9 cellular contexts compared by ENCODE assay signal in the genomic region with DNA sequence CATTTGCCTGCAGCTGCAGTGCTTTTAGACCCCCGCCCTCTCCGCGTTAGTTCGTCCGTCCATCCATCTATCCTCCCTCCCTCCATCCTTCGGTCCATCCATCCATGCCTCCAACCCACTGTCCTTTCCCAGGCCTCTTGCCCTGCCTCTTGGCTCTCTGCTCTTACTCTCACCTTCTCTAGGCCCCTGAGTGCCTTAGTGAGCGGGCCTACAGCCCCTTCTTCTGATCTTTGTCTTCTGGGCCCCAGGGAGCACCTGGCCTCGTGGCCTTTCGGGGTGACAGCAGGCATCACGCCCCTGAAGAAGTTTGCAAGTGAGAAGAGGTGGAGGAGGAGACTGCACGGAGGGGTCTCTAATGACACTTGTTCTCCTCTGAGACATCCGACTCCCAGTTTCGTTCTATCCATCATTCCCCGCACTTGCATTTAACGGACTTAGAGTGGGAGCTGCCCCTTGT. TPM values are rescaled to one million over a fixed set of nuclear protein-coding genes. Genes with fewer than 3 reads are reported as not detected.
A peak's percentile ranks its signal among the peaks of the same experiment; 100 is the strongest.
DNase-seq lines count a peak whose midpoint lies in the region; ATAC-seq, FAIRE-seq and TF ChIP-seq lines count a peak whose summit lies in the region.
"Had no signal": no experiment of that assay in that cellular context is flagged by ENCODE, and none has a peak within 500 bp of the region (broad histone marks: within the 10 kb centered on the region; RNA-seq: fewer than 3 reads in every experiment).

No MANE protein-coding gene starts in this region.

- no peaks in the 10 kb centered on the region for H3K27me3 ChIP-seq in suprapubic skin

- no peak for TF ChIP-seq CTCF in suprapubic skin (IDR thresholded peaks at IDR 0.05)

- peak overlapping the region; percentile 65 for H3K4me3 ChIP-seq in iPS-18c (ENCODE audit: insufficient read depth, low read depth, low read length)
- H3K4me3 ChIP-seq in suprapubic skin, result peak overlapping the region; percentile 77

- POLR2A ChIA-PET in activated CD4-positive, alpha-beta T cell treated with anti-CD3 and anti-CD28 coated beads for 36 hours (lab: Charles Lee), result interaction anchor here (1.4 to 1.7 kb wide), 2 partner anchors 9 to 59 kb away, joined by 4 to 8 read pairs; a partner anchor contains a TSS

- intact Hi-C loops in activated CD4-positive, alpha-beta T cell treated with anti-CD3 and anti-CD28 coated beads for 36 hours (cut with DNase I, micrococcal nuclease), result loop anchor here (1.0 to 5.0 kb wide), 6 partner anchors 136 to 737 kb away; a partner anchor contains a TSS

- DNase-seq in activated CD4-positive, alpha-beta T cell treated with anti-CD3 and anti-CD28 coated beads for 36 hours, result peak; percentile 40
- no peak for DNase-seq in activated CD4-positive, alpha-beta T cell treated with anti-CD3 and anti-CD28 coated beads for 1 hour
- DNase-seq in suprapubic skin (ENCODE audit: low spot score in 2 of 2) (no peak), frontal cortex (ENCODE audit: low spot score in 2 of 2) (no peak), DMS153 (lab: John Stamatoyannopoulos, UW) (no peak)

- H3K9me3 Mint-ChIP-seq in activated CD4-positive, alpha-beta T cell treated with anti-CD3 and anti-CD28 coated beads for 36 hours (ENCODE audit: low read depth), result no peaks in the 10 kb centered on the region
- H3K9me3 Mint-ChIP-seq in activated T-helper 17 cell treated with anti-CD3 and anti-CD28 coated beads, Interleukin-2, amount 50 U/mL, for 72 hours, result no peaks in the 10 kb centered on the region

- no peak for TF ChIP-seq POLR2A in suprapubic skin (IDR thresholded peaks at IDR 0.05)

- CTCF ChIA-PET in activated CD4-positive, alpha-beta T cell treated with anti-CD3 and anti-CD28 coated beads for 36 hours (lab: Charles Lee), result interaction anchor here (0.7 to 3.6 kb wide), 7 partner anchors 9 to 50 kb away, joined by 4 to 26 read pairs (median 13); a partner anchor contains a TSS

- H3K27ac Mint-ChIP-seq in activated CD4-positive, alpha-beta T cell treated with anti-CD3 and anti-CD28 coated beads for 36 hours, result peak overlapping the region; percentile 96
- H3K27ac Mint-ChIP-seq in activated T-helper 17 cell treated with anti-CD3 and anti-CD28 coated beads, Interleukin-2, amount 50 U/mL, for 72 hours, result peak overlapping the region; percentile 87

- ATAC-seq in activated CD4-positive, alpha-beta T cell treated with anti-CD3 and anti-CD28 coated beads for 36 hours, result no peak
- no peak for ATAC-seq in activated T-helper 17 cell treated with anti-CD3 and anti-CD28 coated beads, Interleukin-2, amount 50 U/mL, for 72 hours (replicated peaks)
- no peak for ATAC-seq in HG02763 (IDR thresholded peaks at IDR 0.05; ENCODE audit: unreplicated experiment)

- TF ChIP-seq EP300 in suprapubic skin (IDR thresholded peaks at IDR 0.05), result no peak

- no peak for FAIRE-seq in frontal cortex (lab: Jason Lieb, UNC)
- FAIRE-seq: endometrium had no signal

- peaks cover 23% of the 10 kb centered on the region for H3K4me1 ChIP-seq in suprapubic skin

- H3K4me3 Mint-ChIP-seq in activated CD4-positive, alpha-beta T cell treated with anti-CD3 and anti-CD28 coated beads for 36 hours, result peak overlapping the region; percentile 88
- H3K4me3 Mint-ChIP-seq in activated T-helper 17 cell treated with anti-CD3 and anti-CD28 coated beads, Interleukin-2, amount 50 U/mL, for 72 hours, result peak overlapping the region; percentile 91

- H3K27me3 Mint-ChIP-seq in activated CD4-positive, alpha-beta T cell treated with anti-CD3 and anti-CD28 coated beads for 36 hours, result no peaks in the 10 kb centered on the region
- H3K27me3 Mint-ChIP-seq in activated T-helper 17 cell treated with anti-CD3 and anti-CD28 coated beads, Interleukin-2, amount 50 U/mL, for 72 hours, result no peaks in the 10 kb centered on the region

- H3K27ac ChIP-seq in suprapubic skin, result no peak overlapping the region

- 27% methylated on average over 15 of the region's 15 CpGs for WGBS in suprapubic skin

- peaks cover 9% of the 10 kb centered on the region for H3K36me3 Mint-ChIP-seq in activated CD4-positive, alpha-beta T cell treated with anti-CD3 and anti-CD28 coated beads for 36 hours (ENCODE audit: low read depth)
- peaks cover 31% of the 10 kb centered on the region for H3K36me3 Mint-ChIP-seq in activated T-helper 17 cell treated with anti-CD3 and anti-CD28 coated beads, Interleukin-2, amount 50 U/mL, for 72 hours (ENCODE audit: low read depth)

- H3K9me3 ChIP-seq in iPS-18c (ENCODE audit: control insufficient read depth, insufficient read depth, low read length) (peaks cover 2% of the 10 kb centered on the region), suprapubic skin (no peaks in the 10 kb centered on the region)

- peaks cover 19% of the 10 kb centered on the region for H3K36me3 ChIP-seq in suprapubic skin

- H3K4me1 Mint-ChIP-seq in activated CD4-positive, alpha-beta T cell treated with anti-CD3 and anti-CD28 coated beads for 36 hours, result peaks cover 33% of the 10 kb centered on the region
- H3K4me1 Mint-ChIP-seq in activated T-helper 17 cell treated with anti-CD3 and anti-CD28 coated beads, Interleukin-2, amount 50 U/mL, for 72 hours, result peaks cover 24% of the 10 kb centered on the region

RNA-seq across cellular contexts. Expression of a gene that starts 0.8 kb away (rescaled TPM):
- 10 to 100 TPM; 11.7 to 13.0 TPM for total RNA-seq in activated CD4-positive, alpha-beta T cell treated with anti-CD3 and anti-CD28 coated beads for 36 hours
- total RNA-seq in activated T-helper 17 cell treated with anti-CD3 and anti-CD28 coated beads, Interleukin-2, amount 50 U/mL, for 72 hours, result 10 to 100 TPM; 14.5 to 15.3 TPM
- total RNA-seq in suprapubic skin (1 to 10 TPM; 5.1 to 8.4 (median 7.2) TPM), frontal cortex (4.9 TPM)

RNA-seq across cellular contexts. Expression of a gene that starts 9.3 kb away (rescaled TPM):
- 1 to 10 TPM; 7.1 to 8.7 TPM for total RNA-seq in activated CD4-positive, alpha-beta T cell treated with anti-CD3 and anti-CD28 coated beads for 36 hours
- total RNA-seq in activated T-helper 17 cell treated with anti-CD3 and anti-CD28 coated beads, Interleukin-2, amount 50 U/mL, for 72 hours, result 10 to 100 TPM in 1 of 2 donors, 1 to 10 TPM in 1; 7.6 to 19.2 TPM
- total RNA-seq in suprapubic skin (10 to 100 TPM; 12.3 to 27.4 (median 24.7) TPM), frontal cortex (4.9 TPM)

RNA-seq across cellular contexts. Expression of a gene that starts 18.2 kb away (rescaled TPM):
- under 1 TPM in 1 of 2 experiments, not detected in 1; 0.05 TPM for total RNA-seq in activated CD4-positive, alpha-beta T cell treated with anti-CD3 and anti-CD28 coated beads for 36 hours
- not detected for total RNA-seq in activated T-helper 17 cell treated with anti-CD3 and anti-CD28 coated beads, Interleukin-2, amount 50 U/mL, for 72 hours
- total RNA-seq in suprapubic skin (1 to 10 TPM in 1 of 4 donors, under 1 TPM in 2, not detected in 1; 0.23 to 2.1 (median 0.34) TPM), frontal cortex (not detected)

RNA-seq across cellular contexts. Expression of a gene that starts 25.0 kb away (rescaled TPM):
- 1 to 10 TPM; 1.8 to 2.0 TPM for total RNA-seq in activated CD4-positive, alpha-beta T cell treated with anti-CD3 and anti-CD28 coated beads for 36 hours
- 1 to 10 TPM; 1.1 to 1.2 TPM for total RNA-seq in activated T-helper 17 cell treated with anti-CD3 and anti-CD28 coated beads, Interleukin-2, amount 50 U/mL, for 72 hours
- total RNA-seq in suprapubic skin, result 1 to 10 TPM; 2.1 to 8.5 (median 4.7) TPM
- total RNA-seq in frontal cortex, result 8.2 TPM

RNA-seq across cellular contexts. Expression of a gene that starts 55.1 kb away (rescaled TPM):
- total RNA-seq in activated CD4-positive, alpha-beta T cell treated with anti-CD3 and anti-CD28 coated beads for 36 hours, result under 1 TPM in 1 of 2 experiments, not detected in 1; 0.34 TPM
- under 1 TPM in 1 of 2 donors, not detected in 1; 0.45 TPM for total RNA-seq in activated T-helper 17 cell treated with anti-CD3 and anti-CD28 coated beads, Interleukin-2, amount 50 U/mL, for 72 hours
- total RNA-seq in suprapubic skin, result 1 to 10 TPM in 1 of 4 donors, under 1 TPM in 1, not detected in 2; 0.19 to 1.4 TPM
- total RNA-seq in frontal cortex, result 4.9 TPM
